In the genomic region with DNA sequence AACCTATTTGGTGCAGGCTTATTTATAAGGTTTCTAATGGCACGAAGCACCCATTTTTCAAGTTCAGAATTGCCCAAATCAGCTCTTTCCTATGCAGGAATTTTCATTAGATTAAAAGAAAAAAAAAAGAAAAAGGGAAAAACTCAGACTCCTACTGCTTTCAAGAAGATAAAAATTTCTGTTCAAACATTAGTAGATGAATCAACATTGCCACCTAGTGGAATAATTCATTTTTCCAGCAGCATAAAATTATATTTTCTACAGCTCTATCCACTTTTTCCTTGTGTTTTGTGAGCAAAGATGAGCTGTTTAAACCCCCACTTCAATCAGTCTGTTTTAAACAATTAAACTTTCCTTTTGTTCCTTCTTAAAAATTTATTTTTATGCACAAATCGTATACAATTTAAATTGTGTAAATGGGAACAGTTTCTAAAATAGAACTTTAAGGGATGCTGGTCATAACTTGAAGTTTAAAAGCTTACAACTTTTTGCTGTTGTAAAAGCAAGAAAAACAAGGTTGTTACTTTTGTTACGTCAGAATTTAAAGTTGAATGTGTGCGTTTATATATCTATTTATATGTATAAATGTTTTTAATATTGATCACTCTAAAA, we compare ENCODE assay signal across 8 cellular contexts.
DNase-seq lines count a peak whose midpoint lies in the region; ATAC-seq and TF ChIP-seq lines count a peak whose summit lies in the region.

No MANE protein-coding gene starts in this region.

- peak; percentile 47 for ATAC-seq in GM19351 (IDR thresholded peaks at IDR 0.05; ENCODE audit: unreplicated experiment)

- DNase-seq in AG04450 (ENCODE audit: low read depth, low spot score) (no peak), NCI-H69 (lab: John Stamatoyannopoulos, UW) (peak; percentile 37), epidermal melanocyte (ENCODE audit: insufficient read length, low spot score) (peak; percentile 24), prostate gland (ENCODE audit: low spot score) (no peak), posterior vena cava (ENCODE audit: low spot score) (no peak), nucleus accumbens (lab: John Stamatoyannopoulos, UW) (no peak)
- DNase-seq in NK-92 treated with Interleukin-12 subunit alpha and Interleukin-12 subunit beta, amount 100 ng/mL, for 24 hours (lab: John Stamatoyannopoulos, UW) = no peak

- intact Hi-C loops in prostate gland (cut with DNase I) = no loop called here
- intact Hi-C loops in posterior vena cava (cut with DNase I) = no loop called here

- H3K36me3 ChIP-seq in prostate gland = no peaks in the 10 kb centered on the region

- TF ChIP-seq CTCF in AG04450 (IDR thresholded peaks at IDR 0.05; ENCODE audit: low read depth, low read length) (peak; percentile 45), prostate gland (IDR thresholded peaks at IDR 0.05) (peak; percentile 8 to 51 (median 42))

- H3K9me3 ChIP-seq in AG04450 (ENCODE audit: control insufficient read depth, insufficient read depth, low read length) (no peaks in the 10 kb centered on the region), prostate gland (no peaks in the 10 kb centered on the region)

- no peaks in the 10 kb centered on the region for H3K4me1 ChIP-seq in prostate gland (replicated peaks)

- H3K27me3 ChIP-seq in AG04450 (ENCODE audit: control insufficient read depth, insufficient read depth, low read length) (no peaks in the 10 kb centered on the region), prostate gland (replicated peaks; ENCODE audit: insufficient read depth) (no peaks in the 10 kb centered on the region)

- CTCF ChIA-PET in AG04450 (lab: Charles Lee) = interaction anchor here (0.6 to 1.2 kb wide), 2 partner anchors 13 to 282 kb away, joined by 3 to 4 read pairs; no protein-coding TSS in a partner anchor

- POLR2A ChIA-PET in AG04450 (lab: Yijun Ruan, JAX) = no interaction called here

- 26% methylated on average over 4 of the region's 4 CpGs for WGBS in prostate gland

- H3K27ac ChIP-seq in AG04450 (ENCODE audit: low read depth, low read length) (no peak overlapping the region), prostate gland (no peak overlapping the region)

- TF ChIP-seq POLR2A in prostate gland (IDR thresholded peaks at IDR 0.05) = no peak

- no peak overlapping the region for H3K4me3 ChIP-seq in AG04450 (ENCODE audit: low read depth, low read length)
- H3K4me3 ChIP-seq in prostate gland = no peak overlapping the region

Comparison
In these comparisons a context has a peak if more than half of its experiments do, and no peak if none do; other contexts are left out.
1. DNase-seq: peak in NCI-H69 (single experiment) and epidermal melanocyte (single experiment); none in AG04450 (single experiment), prostate gland (single experiment), posterior vena cava (single experiment), NK-92 treated with Interleukin-12 subunit alpha and Interleukin-12 subunit beta, amount 100 ng/mL, for 24 hours (single experiment) and nucleus accumbens (0 of 56).